In genomic region chr18:9851511-9851910, GRCh38 we compare ENCODE assay signal across 26 cellular contexts. TPM values are rescaled to one million over a fixed set of nuclear protein-coding genes. Genes with fewer than 3 reads are reported as not detected.
A peak's percentile ranks its signal among the peaks of the same experiment; 100 is the strongest.
DNase-seq lines count a peak whose midpoint lies in the region; ATAC-seq, FAIRE-seq and TF ChIP-seq lines count a peak whose summit lies in the region.
"Had no signal": no experiment of that assay in that cellular context is flagged by ENCODE, and none has a peak within 500 bp of the region (broad histone marks: within the 10 kb centered on the region; RNA-seq: fewer than 3 reads in every experiment).

No MANE protein-coding gene starts in this region.

- intact Hi-C loops in right lobe of liver (cut with DNase I) (no loop called here), HepG2 (cut with micrococcal nuclease; ENCODE audit: unreplicated experiment) (no loop called here), kidney (cut with DNase I) (no loop called here), vagina (cut with DNase I) (no loop called here)

- H3K36me3 ChIP-seq in right lobe of liver (no peaks in the 10 kb centered on the region), HepG2 (replicated peaks in 1 of 2; ENCODE audit: control insufficient read depth in 1 of 2, insufficient read depth in 2 of 2, low read length in 2 of 2) (no peaks in the 10 kb centered on the region), adipocyte (ENCODE audit: control insufficient read depth, insufficient read depth, low read length, severe bottlenecking) (peaks cover 13% of the 10 kb centered on the region), kidney (ENCODE audit: control insufficient read depth in 1 of 2, insufficient read depth in 2 of 2, low read length in 2 of 2) (no peaks in the 10 kb centered on the region), vagina (no peaks in the 10 kb centered on the region), endodermal cell (ENCODE audit: control insufficient read depth, insufficient read depth, low read length) (no peaks in the 10 kb centered on the region)
- H3K36me3 ChIP-seq: right atrium auricular region, transverse colon had no signal

- peaks cover 9% of the 10 kb centered on the region for H3K9me3 Mint-ChIP-seq in endodermal cell
- H3K9me3 Mint-ChIP-seq: stimulated activated naive B cell treated with anti-CD40 and anti-IgM and Interleukin-4, amounts not matched to agents 10 μg/mL and 1 μg/mL and 100 μg/mL, for 72 hours had no signal

- TF ChIP-seq POLR2A in right lobe of liver (IDR thresholded peaks at IDR 0.05): no peak
- TF ChIP-seq POLR2A in HepG2 (IDR thresholded peaks at IDR 0.05; ENCODE audit: insufficient read depth in 1 of 2, low read depth in 2 of 2, low read length in 2 of 2): no peak
- TF ChIP-seq POLR2A in vagina (IDR thresholded peaks at IDR 0.05): no peak

- TF ChIP-seq EP300 in HepG2 (IDR thresholded peaks at IDR 0.05; ENCODE audit: low read depth in 2 of 2, low read length in 2 of 2) (no peak), HepG2 (CRISPR knock-in tag; IDR thresholded peaks at IDR 0.05; ENCODE audit: borderline replicate concordance) (no peak)

- DNase-seq in right lobe of liver (peak in 1 of 3 donors; percentile 30), HepG2 (ENCODE audit: low spot score) (no peak), adipocyte (ENCODE audit: low read depth) (peak; percentile 49), kidney (no peak), vagina (ENCODE audit: extremely low spot score in 2 of 2) (no peak), islet precursor cell (no peak), DMS 273 (lab: John Stamatoyannopoulos, UW; ENCODE audit: unreplicated experiment) (no peak), endodermal cell (no peak)
- DNase-seq: activated CD4-positive, alpha-beta T cell treated with anti-CD3 and anti-CD28 coated beads, Interleukin-2, amount 50 U/mL, for 1 hour; activated CD8-positive, alpha-beta memory T cell treated with anti-CD3 and anti-CD28 coated beads, Interleukin-2, amount 50 U/mL, for 48 hours; activated gamma-delta T cell; amniotic stem cell; CD4-positive, alpha-beta memory T cell; cerebellar nuclear complex; DND-41; effector CD8-positive, alpha-beta T cell; foreskin fibroblast; mucosa of descending colon; NCI-H1105 treated with DMSO at 0.1 percent for 48 hours; NCI-H526; PC-3; stimulated activated naive B cell treated with anti-CD40 and anti-IgM and Interleukin-4, amounts not matched to agents 10 μg/mL and 1 μg/mL and 100 μg/mL, for 72 hours; transverse colon had no signal

- no peaks in the 10 kb centered on the region for H4K20me1 ChIP-seq in HepG2 (ENCODE audit: insufficient read depth, low read length)

- H3K4me3 ChIP-seq in right lobe of liver (no peak overlapping the region), HepG2 (replicated peaks in 1 of 3; ENCODE audit: insufficient read depth in 1 of 3, low read depth in 2 of 3, low read length in 3 of 3) (no peak overlapping the region), adipocyte (ENCODE audit: low read length) (no peak overlapping the region), kidney (ENCODE audit: low read length in 2 of 2) (no peak overlapping the region), vagina (no peak overlapping the region), endodermal cell (ENCODE audit: low read length) (no peak overlapping the region)
- H3K4me3 ChIP-seq: mucosa of descending colon, right atrium auricular region, transverse colon had no signal

- no peak overlapping the region for H3K4me3 Mint-ChIP-seq in endodermal cell
- H3K4me3 Mint-ChIP-seq: CD4-positive, alpha-beta memory T cell; stimulated activated naive B cell treated with anti-CD40 and anti-IgM and Interleukin-4, amounts not matched to agents 10 μg/mL and 1 μg/mL and 100 μg/mL, for 72 hours had no signal

- ATAC-seq in right lobe of liver (peak; percentile 45 to 54 (median 46)), HepG2 (no peak)
- ATAC-seq: mucosa of descending colon; PC-3; SK-N-SH treated with all-trans-retinoic acid at 6 μM for 48 hours; stimulated activated naive B cell treated with anti-CD40 and anti-IgM and Interleukin-4, amounts not matched to agents 10 μg/mL and 1 μg/mL and 100 μg/mL, for 72 hours had no signal

- in situ Hi-C loops in HepG2 (cut with HindIII; ENCODE audit: extremely low pct_ligation_motif_present, low pct_unique_long_range_greater_than_20kb): no loop called here

- TF ChIP-seq CTCF in right lobe of liver (IDR thresholded peaks at IDR 0.05) (no peak), HepG2 (CRISPR knock-in tag; IDR thresholded peaks at IDR 0.05) (no peak), kidney (IDR thresholded peaks at IDR 0.05; ENCODE audit: borderline replicate concordance, extremely low read depth, insufficient read depth) (no peak), vagina (IDR thresholded peaks at IDR 0.05) (no peak), endodermal cell (conservative IDR thresholded peaks at IDR 0.05) (no peak)

- H3K9me3 ChIP-seq in right lobe of liver (no peaks in the 10 kb centered on the region), HepG2 (ENCODE audit: low read length) (peaks cover 8% of the 10 kb centered on the region), adipocyte (ENCODE audit: control insufficient read depth, low read length) (no peaks in the 10 kb centered on the region), kidney (ENCODE audit: control insufficient read depth in 1 of 2, low read length in 2 of 2) (no peaks in the 10 kb centered on the region), vagina (no peaks in the 10 kb centered on the region), endodermal cell (ENCODE audit: control insufficient read depth, low read length) (peaks cover 10% of the 10 kb centered on the region)
- H3K9me3 ChIP-seq: mucosa of descending colon, right atrium auricular region, transverse colon had no signal

- H3K27me3 Mint-ChIP-seq in endodermal cell (ENCODE audit: insufficient read depth): no peaks in the 10 kb centered on the region

- H3K4me1 ChIP-seq in right lobe of liver (no peaks in the 10 kb centered on the region), HepG2 (ENCODE audit: insufficient read depth, low read length) (peaks cover 27% of the 10 kb centered on the region), adipocyte (ENCODE audit: control insufficient read depth, insufficient read depth, low read length) (peaks cover 39% of the 10 kb centered on the region), kidney (ENCODE audit: control insufficient read depth in 1 of 2, insufficient read depth in 1 of 2, low read depth in 1 of 2, low read length in 2 of 2) (peaks cover 9% of the 10 kb centered on the region in 2 donors), vagina (peaks cover 65% of the 10 kb centered on the region), endodermal cell (ENCODE audit: control insufficient read depth, insufficient read depth, low read length) (no peaks in the 10 kb centered on the region)

- no peaks in the 10 kb centered on the region for H3K27me3 ChIP-seq in right lobe of liver
- no peaks in the 10 kb centered on the region; a peak in 1 of 5 replicates for H3K27me3 ChIP-seq in HepG2 (ENCODE audit: control insufficient read depth in 1 of 2, insufficient read depth in 2 of 2, low read length in 2 of 2)
- no peaks in the 10 kb centered on the region for H3K27me3 ChIP-seq in adipocyte (replicated peaks; ENCODE audit: control insufficient read depth, insufficient read depth, low read length)
- H3K27me3 ChIP-seq in vagina: no peaks in the 10 kb centered on the region
- H3K27me3 ChIP-seq in endodermal cell (ENCODE audit: control insufficient read depth, insufficient read depth, low read length, poor library complexity, severe bottlenecking): no peaks in the 10 kb centered on the region
- H3K27me3 ChIP-seq: right atrium auricular region, transverse colon had no signal

- CTCF ChIA-PET in HepG2 (lab: Yijun Ruan, JAX; ENCODE audit: low intra/inter-chr PET ratio, low total read pairs): no interaction called here

- H3K4me2 ChIP-seq in HepG2 (ENCODE audit: low read depth, low read length): no peak overlapping the region

- peaks cover 4% of the 10 kb centered on the region for H3K4me1 Mint-ChIP-seq in endodermal cell
- H3K4me1 Mint-ChIP-seq: CD4-positive, alpha-beta memory T cell had no signal

- no peak overlapping the region for H2AFZ ChIP-seq in HepG2 (ENCODE audit: low read length)

- POLR2A ChIA-PET in HepG2 (lab: Yijun Ruan, JAX): no interaction called here

- no TSS peak for BruUV-seq in HepG2 (replicated peaks; lab: Mats Ljungman, UMichigan)

- 48% methylated on average over 2 of the region's 2 CpGs for WGBS in right lobe of liver (ENCODE audit: insufficient coverage, low coverage, low lambda C conversion rate, missing lambda C conversion rate)
- WGBS in HepG2 (ENCODE audit: low lambda C conversion rate): 93% methylated on average over 2 of the region's 2 CpGs
- 93% methylated on average over 2 of the region's 2 CpGs; no CpG with 5 or more reads in 1 of the 2 experiments for WGBS in endodermal cell (ENCODE audit: insufficient coverage in 1 of 2, insufficient read length in 1 of 2), 2 experiments

- H3K79me2 ChIP-seq in HepG2 (ENCODE audit: insufficient read depth, low read length): no peaks in the 10 kb centered on the region

- no peak for TF ChIP-seq RAD21 in HepG2 (CRISPR knock-in tag; IDR thresholded peaks at IDR 0.05)

- FAIRE-seq in HepG2 (lab: Jason Lieb, UNC) (no peak), kidney (lab: Jason Lieb, UNC) (peak; percentile 98)
- FAIRE-seq: GM18507 had no signal

- no peak overlapping the region for H3K27ac Mint-ChIP-seq in endodermal cell
- H3K27ac Mint-ChIP-seq: CD4-positive, alpha-beta memory T cell; stimulated activated naive B cell treated with anti-CD40 and anti-IgM and Interleukin-4, amounts not matched to agents 10 μg/mL and 1 μg/mL and 100 μg/mL, for 72 hours had no signal

- H3K36me3 Mint-ChIP-seq in endodermal cell (ENCODE audit: low read depth): peaks cover 4% of the 10 kb centered on the region
- H3K36me3 Mint-ChIP-seq: CD4-positive, alpha-beta memory T cell had no signal

- H3K27ac ChIP-seq in right lobe of liver: no peak overlapping the region
- H3K27ac ChIP-seq in HepG2 (ENCODE audit: extremely low read length, insufficient read depth, low read length): no peak overlapping the region
- H3K27ac ChIP-seq in kidney (ENCODE audit: low read depth in 2 of 2, low read length in 2 of 2): no peak overlapping the region
- peak overlapping the region; percentile 36 for H3K27ac ChIP-seq in vagina
- H3K27ac ChIP-seq in endodermal cell (ENCODE audit: low read depth, low read length): no peak overlapping the region
- H3K27ac ChIP-seq: right atrium auricular region had no signal

- H3K9ac ChIP-seq in HepG2 (ENCODE audit: insufficient read depth, low read depth, low read length): no peak overlapping the region
- H3K9ac ChIP-seq in adipocyte (ENCODE audit: low read length): peak overlapping the region; percentile 2
- H3K9ac ChIP-seq in kidney (ENCODE audit: low read length in 2 of 2): no peak overlapping the region
- H3K9ac ChIP-seq in endodermal cell (ENCODE audit: extremely low read depth, low read length, poor library complexity, severe bottlenecking): no peak overlapping the region

RNA-seq across cellular contexts. Expression of gene TXNDC2, which starts 34.3 kb away (rescaled TPM):
- total RNA-seq in right lobe of liver (not detected), HepG2 (2016; rRNA removed; fragmentation: Illumina TruSeq; extraction: Trizol) (not detected in 2 replicates), kidney (0.16 TPM), vagina (0.49 TPM), endodermal cell (not detected)
- not detected in 2 replicates for total RNA-seq in HepG2 (2016; cell fraction: cytosol; rRNA removed; fragmentation: Illumina TruSeq; extraction: Trizol; ENCODE audit: low read depth)
- not detected in 2 replicates for total RNA-seq in HepG2 (2016; cell fraction: insoluble cytoplasmic fraction; rRNA removed; fragmentation: Illumina TruSeq; extraction: Trizol)
- not detected in 2 replicates for total RNA-seq in HepG2 (2016; cell fraction: membrane; rRNA removed; fragmentation: Illumina TruSeq; extraction: Trizol)
- total RNA-seq in HepG2 (2016; cell fraction: nucleus; rRNA removed; fragmentation: Illumina TruSeq; extraction: Trizol): not detected in 2 replicates
- polyA plus RNA-seq in HepG2 (2011; rRNA removed) (not detected in 2 replicates), kidney (ENCODE audit: insufficient read depth, low read depth, low replicate concordance) (not detected)
- not detected in 2 replicates for polyA plus RNA-seq in HepG2 (2011; cell fraction: cytosol; rRNA removed)
- polyA plus RNA-seq in HepG2 (2011; cell fraction: nucleus; rRNA removed): 0.09 TPM in 1 of 2 replicates, not detected in the other
- polyA plus RNA-seq in HepG2 (2012): 0.08 TPM in 1 of 2 replicates, not detected in the other
- 0.06 TPM in 1 of 2 replicates, not detected in the other for polyA plus RNA-seq in HepG2 (2016; cell fraction: cytosol; fragmentation: Illumina TruSeq; extraction: Trizol; ENCODE audit: low read depth)
- polyA plus RNA-seq in HepG2 (2016; cell fraction: insoluble cytoplasmic fraction; fragmentation: Illumina TruSeq; extraction: Trizol; ENCODE audit: low read depth): not detected in 2 replicates
- polyA plus RNA-seq in HepG2 (2016; cell fraction: membrane; fragmentation: Illumina TruSeq; extraction: Trizol; ENCODE audit: low read depth): not detected in 2 replicates
- not detected in 2 replicates for polyA plus RNA-seq in HepG2 (2016; cell fraction: nucleus; fragmentation: Illumina TruSeq; extraction: Trizol; ENCODE audit: insufficient read depth, low read depth)
- polyA minus RNA-seq in HepG2 (2011; rRNA and poly(A)+ RNA removed; ENCODE audit: low replicate concordance): 0.35 TPM in 1 of 2 replicates, not detected in the other
- not detected in 2 replicates for polyA minus RNA-seq in HepG2 (2011; cell fraction: cytosol; rRNA and poly(A)+ RNA removed)
- not detected in 2 replicates for polyA minus RNA-seq in HepG2 (2011; cell fraction: nucleus; rRNA and poly(A)+ RNA removed)
- 0.07 TPM for polyA plus RNA-seq in endodermal cell (2013, experiment 1 of 2)
- not detected for polyA plus RNA-seq in endodermal cell (2013, experiment 2 of 2)
- total RNA-seq: CD4-positive, alpha-beta memory T cell; right atrium auricular region had no signal
- polyA plus RNA-seq: CD4-positive, alpha-beta memory T cell had no signal
